9 cellular contexts compared by ENCODE assay signal in genomic region chr19:40804783-40805242, GRCh38. TPM values are rescaled to one million over a fixed set of nuclear protein-coding genes. Genes with fewer than 3 reads are reported as not detected.
DNase-seq lines count a peak whose midpoint lies in the region; ATAC-seq and TF ChIP-seq lines count a peak whose summit lies in the region.
"Had no signal": no experiment of that assay in that cellular context is flagged by ENCODE, and none has a peak within 500 bp of the region (broad histone marks: within the 10 kb centered on the region; RNA-seq: fewer than 3 reads in every experiment).

No MANE protein-coding gene starts in this region.

- no peak for ATAC-seq in effector memory CD8-positive, alpha-beta T cell (replicated peaks)
- ATAC-seq in HG03039 (IDR thresholded peaks at IDR 0.05; ENCODE audit: unreplicated experiment) = no peak

- DNase-seq in OCI-LY7 (ENCODE audit: low spot score) (peak; percentile 31), osteoblast (ENCODE audit: insufficient read length, low spot score, missing footprints) (peak; percentile 68), mesenteric fat pad (ENCODE audit: low spot score) (no peak), NCI-H748 treated with DMSO at 0.1 percent for 48 hours (lab: John Stamatoyannopoulos, UW) (no peak), Caco-2 (no peak)
- DNase-seq in effector memory CD8-positive, alpha-beta T cell = no peak

- H3K4me1 Mint-ChIP-seq in effector memory CD8-positive, alpha-beta T cell (ENCODE audit: low read depth in 2 of 2) = peaks cover 77 to 79% of the 10 kb centered on the region in 2 donors
- peaks cover 34% of the 10 kb centered on the region for H3K4me1 Mint-ChIP-seq in Caco-2 (ENCODE audit: low read depth, unreplicated experiment)

- peaks cover 90% of the 10 kb centered on the region for H3K36me3 ChIP-seq in BLaER1
- H3K36me3 ChIP-seq in OCI-LY7 (ENCODE audit: insufficient read depth, low read length) = peaks cover 91% of the 10 kb centered on the region
- H3K36me3 ChIP-seq in osteoblast (ENCODE audit: insufficient read depth, low read length) = peaks cover 63% of the 10 kb centered on the region
- peaks cover 33% of the 10 kb centered on the region for H3K36me3 ChIP-seq in Caco-2 (ENCODE audit: control insufficient read depth, insufficient read depth, low read length)

- BruUV-seq in OCI-LY7 (replicated peaks; lab: Mats Ljungman, UMichigan) = no TSS peak
- no TSS peak for BruUV-seq in Caco-2 (replicated peaks; lab: Mats Ljungman, UMichigan)

- no peak overlapping the region; the same call in 1 of the 2 replicates for H3K9ac ChIP-seq in BLaER1

- H3K79me2 ChIP-seq in OCI-LY7 (ENCODE audit: insufficient read depth, low read depth, low read length) (peaks cover 67% of the 10 kb centered on the region), osteoblast (ENCODE audit: insufficient read depth, low read length) (peaks cover 95% of the 10 kb centered on the region)

- H3K4me3 Mint-ChIP-seq in effector memory CD8-positive, alpha-beta T cell = peak overlapping the region; percentile 98 to 100
- no peak overlapping the region for H3K4me3 Mint-ChIP-seq in Caco-2 (ENCODE audit: unreplicated experiment)

- H3K9me3 ChIP-seq in BLaER1 = no peaks in the 10 kb centered on the region
- H3K9me3 ChIP-seq in OCI-LY7 (ENCODE audit: low read length) = no peaks in the 10 kb centered on the region
- H3K9me3 ChIP-seq in osteoblast (ENCODE audit: low read depth, low read length) = no peaks in the 10 kb centered on the region
- no peaks in the 10 kb centered on the region for H3K9me3 ChIP-seq in Caco-2

- CTCF ChIA-PET in OCI-LY7 (lab: Charles Lee; ENCODE audit: unreplicated experiment) = interaction anchor here (0.6 kb wide), 1 partner anchor 971 kb away, joined by 12 read pairs; the partner anchor contains the start of gene DYRK1B
- CTCF ChIA-PET in Caco-2 (lab: Charles Lee) = interaction anchor here (1.2 kb wide), 1 partner anchor 27 kb away, joined by 4 read pairs; no protein-coding TSS in a partner anchor

- peak; percentile 70 for TF ChIP-seq CTCF in OCI-LY7 (conservative IDR thresholded peaks at IDR 0.05; ENCODE audit: low read length)
- peak; percentile 14 for TF ChIP-seq CTCF in osteoblast (IDR thresholded peaks at IDR 0.05; ENCODE audit: extremely low read depth, low read depth, low read length)
- no peak for TF ChIP-seq CTCF in Caco-2 (IDR thresholded peaks at IDR 0.05; ENCODE audit: insufficient read depth in 1 of 2, low read depth in 1 of 2, low read length in 1 of 2, severe bottlenecking in 1 of 2, unreplicated experiment in 1 of 2)

- H3K27ac Mint-ChIP-seq in effector memory CD8-positive, alpha-beta T cell = peak overlapping the region; percentile 88 to 100
- no peak overlapping the region for H3K27ac Mint-ChIP-seq in Caco-2 (ENCODE audit: unreplicated experiment)

- H3K9me3 Mint-ChIP-seq in effector memory CD8-positive, alpha-beta T cell = no peaks in the 10 kb centered on the region
- H3K9me3 Mint-ChIP-seq in Caco-2 (ENCODE audit: unreplicated experiment) = no peaks in the 10 kb centered on the region

- H4K20me1 ChIP-seq in BLaER1 = peaks cover 100% of the 10 kb centered on the region
- peaks cover 27% of the 10 kb centered on the region for H4K20me1 ChIP-seq in OCI-LY7 (ENCODE audit: insufficient read depth, low read length)
- peaks cover 97% of the 10 kb centered on the region for H4K20me1 ChIP-seq in osteoblast (ENCODE audit: insufficient read depth, low read length)

- H3K4me2 ChIP-seq in BLaER1 = peak overlapping the region; percentile 94
- H3K4me2 ChIP-seq in OCI-LY7 (ENCODE audit: low read length) = peak overlapping the region; percentile 97
- H3K4me2 ChIP-seq in osteoblast (ENCODE audit: insufficient read depth, low read length) = no peak overlapping the region

- peaks cover 91% of the 10 kb centered on the region for H3K36me3 Mint-ChIP-seq in effector memory CD8-positive, alpha-beta T cell (ENCODE audit: insufficient read depth)
- H3K36me3 Mint-ChIP-seq in Caco-2 (ENCODE audit: insufficient read depth, unreplicated experiment) = peaks cover 97% of the 10 kb centered on the region

- no peak overlapping the region for H2AFZ ChIP-seq in OCI-LY7 (ENCODE audit: low read length)
- no peak overlapping the region for H2AFZ ChIP-seq in osteoblast (ENCODE audit: low read length)

- no peaks in the 10 kb centered on the region for H3K27me3 Mint-ChIP-seq in effector memory CD8-positive, alpha-beta T cell
- H3K27me3 Mint-ChIP-seq in Caco-2 (ENCODE audit: insufficient read depth, unreplicated experiment) = no peaks in the 10 kb centered on the region

- H3K9me2 ChIP-seq in OCI-LY7 (ENCODE audit: insufficient read depth, low read length) = no peaks in the 10 kb centered on the region

- intact Hi-C loops in OCI-LY7 (cut with micrococcal nuclease; ENCODE audit: unreplicated experiment) = no loop called here
- intact Hi-C loops in Caco-2 (cut with micrococcal nuclease; ENCODE audit: unreplicated experiment) = loop anchor here (5.0 kb wide), 1 partner anchor 102 kb away; no protein-coding TSS in a partner anchor

- POLR2A ChIA-PET in OCI-LY7 (lab: Charles Lee) = interaction anchor here (1.2 to 1.5 kb wide), 2 partner anchors 26 to 54 kb away, joined by 3 to 4 read pairs; partner anchors contain the start of genes ACTMAP and SNRPA
- POLR2A ChIA-PET in Caco-2 (lab: Charles Lee) = no interaction called here

- H3K4me1 ChIP-seq in BLaER1 (peaks cover 78% of the 10 kb centered on the region), OCI-LY7 (ENCODE audit: insufficient read depth, low read length, poor library complexity, severe bottlenecking) (peaks cover 73% of the 10 kb centered on the region), osteoblast (ENCODE audit: insufficient read depth, low read length) (peaks cover 47% of the 10 kb centered on the region), Caco-2 (peaks cover 9% of the 10 kb centered on the region)

- H3K27me3 ChIP-seq in BLaER1 = no peaks in the 10 kb centered on the region
- no peaks in the 10 kb centered on the region for H3K27me3 ChIP-seq in osteoblast (ENCODE audit: insufficient read depth, low read length)
- no peaks in the 10 kb centered on the region for H3K27me3 ChIP-seq in Caco-2 (replicated peaks; ENCODE audit: control insufficient read depth, insufficient read depth, low read length)

- H3K27ac ChIP-seq in BLaER1 (no peak overlapping the region), OCI-LY7 (ENCODE audit: low read depth, low read length, poor library complexity, severe bottlenecking) (peak overlapping the region; percentile 81), osteoblast (ENCODE audit: low read depth, low read length) (no peak overlapping the region)

- H3K4me3 ChIP-seq in BLaER1 (no peak overlapping the region), OCI-LY7 (ENCODE audit: low read depth, low read length, poor library complexity, severe bottlenecking) (peak overlapping the region; percentile 99), osteoblast (ENCODE audit: insufficient read depth, low read length) (no peak overlapping the region), Caco-2 (ENCODE audit: low read depth, low read length) (no peak overlapping the region)

RNA-seq across cellular contexts. Expression of gene EGLN2, which starts 5.8 kb away (rescaled TPM):
- total RNA-seq in OCI-LY7 (2014; rRNA removed; shearing (Covaris generic)) = 76.1 and 81.6 TPM in 2 replicates
- 87.9 and 90.8 TPM in 2 replicates for total RNA-seq in OCI-LY7 (2022)
- total RNA-seq in osteoblast = 69.8 and 75.1 TPM in 2 replicates
- 113 TPM for total RNA-seq in mesenteric fat pad
- 135 and 144 TPM in 2 replicates for total RNA-seq in Caco-2 (2022)

RNA-seq across cellular contexts. Expression of gene RAB4B, which starts 26.8 kb away (rescaled TPM):
- 32.2 and 37.1 TPM in 2 replicates for total RNA-seq in OCI-LY7 (2014; rRNA removed; shearing (Covaris generic))
- total RNA-seq in OCI-LY7 (2022) (51.3 and 56.3 TPM in 2 replicates), osteoblast (8.0 and 13.8 TPM in 2 replicates), mesenteric fat pad (26.9 TPM), Caco-2 (2022) (19.9 and 21.5 TPM in 2 replicates)

RNA-seq across cellular contexts. Expression of gene MIA, which starts 29.5 kb away (rescaled TPM):
- not detected in 2 replicates for total RNA-seq in OCI-LY7 (2014; rRNA removed; shearing (Covaris generic))
- not detected in 2 replicates for total RNA-seq in OCI-LY7 (2022)
- 0.72 TPM in 1 of 2 replicates, not detected in the other for total RNA-seq in osteoblast
- not detected for total RNA-seq in mesenteric fat pad
- total RNA-seq in Caco-2 (2022) = 1.1 and 1.3 TPM in 2 replicates

RNA-seq across cellular contexts. Expression of gene CYP2A6, which starts 45.4 kb away (rescaled TPM):
- not detected in 2 replicates for total RNA-seq in OCI-LY7 (2014; rRNA removed; shearing (Covaris generic))
- not detected in 2 replicates for total RNA-seq in OCI-LY7 (2022)
- not detected in 2 replicates for total RNA-seq in osteoblast
- total RNA-seq in mesenteric fat pad = 0.48 TPM
- total RNA-seq in Caco-2 (2022) = not detected in 2 replicates
- total RNA-seq: aorta had no signal

RNA-seq across cellular contexts. Expression of gene SNRPA, which starts 53.8 kb away (rescaled TPM):
- total RNA-seq in OCI-LY7 (2014; rRNA removed; shearing (Covaris generic)) = 315 and 328 TPM in 2 replicates
- total RNA-seq in OCI-LY7 (2022) (214 and 244 TPM in 2 replicates), osteoblast (20.6 and 32.1 TPM in 2 replicates), mesenteric fat pad (41.3 TPM), Caco-2 (2022) (133 and 134 TPM in 2 replicates)

Comparison
In these comparisons a context has a peak if more than half of its experiments do, and no peak if none do; other contexts are left out.
1. DNase-seq: peak in OCI-LY7 (single experiment) and osteoblast (single experiment); none in effector memory CD8-positive, alpha-beta T cell (0 of 3), mesenteric fat pad (single experiment), NCI-H748 treated with DMSO at 0.1 percent for 48 hours (single experiment) and Caco-2 (0 of 2).
2. CTCF ChIP-seq: peak in OCI-LY7 (single experiment) and osteoblast (single experiment); none in Caco-2 (0 of 2).